In the genomic region with DNA sequence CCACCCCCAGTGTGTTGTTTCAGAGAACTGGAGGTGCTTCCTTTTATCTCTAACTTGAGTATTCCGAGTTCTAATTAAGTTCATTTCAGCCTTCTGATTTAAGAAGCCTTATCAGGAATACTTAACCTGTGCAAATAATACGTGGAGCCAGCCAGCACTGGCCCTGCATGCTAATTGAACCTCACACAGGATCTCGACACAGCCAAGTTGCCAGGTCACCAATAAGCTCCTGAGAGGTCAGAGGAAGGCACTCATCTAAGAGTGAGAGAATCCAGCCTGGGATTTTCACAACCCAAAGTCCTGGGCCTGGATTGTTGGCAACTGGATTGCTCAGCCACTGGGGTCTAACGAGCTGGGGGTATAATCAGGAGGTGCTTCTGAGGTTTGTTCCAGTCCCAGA, we compare ENCODE assay signal across 25 cellular contexts.
"Had no signal": no experiment of that assay in that cellular context is flagged by ENCODE, and none has a peak within 500 bp of the region (broad histone marks: within the 10 kb centered on the region; RNA-seq: fewer than 3 reads in every experiment).

No MANE protein-coding gene starts in this region.

- H3K27ac ChIP-seq: ascending aorta, cardiac muscle cell, SJCRH30, SK-N-MC had no signal

- H3K4me1 ChIP-seq: ascending aorta, SJCRH30 had no signal

- H3K4me3 ChIP-seq: ascending aorta, cardiac muscle cell, K562, SJCRH30, SK-N-MC had no signal

- H3K36me3 ChIP-seq: ascending aorta, cardiac muscle cell, SJCRH30 had no signal

- H3K9me3 ChIP-seq: ascending aorta, SJCRH30 had no signal

- H3K27me3 ChIP-seq: ascending aorta, cardiac muscle cell had no signal

- ATAC-seq: activated CD4-positive, alpha-beta T cell treated with anti-CD3 and anti-CD28 coated beads for 36 hours; activated CD4-positive, CD25-positive, alpha-beta regulatory T cell treated with anti-CD3 and anti-CD28 coated beads, Interleukin-2, amount 50 U/mL, for 24 hours; activated CD8-positive, alpha-beta T cell treated with anti-CD3 and anti-CD28 coated beads, Interleukin-2, amount 10 ng/mL, durations not matched to agents 7 days and 5 days; K562; Panc1; WTC11 had no signal

- DNase-seq: activated CD4-positive, alpha-beta T cell treated with anti-CD3 and anti-CD28 coated beads for 36 hours; activated CD4-positive, alpha-beta T cell treated with anti-CD3 and anti-CD28 coated beads, Interleukin-2, amount 10 ng/mL, durations not matched to agents 7 days and 5 days; activated CD4-positive, alpha-beta T cell treated with anti-CD3 and anti-CD28 coated beads, Interleukin-2, amount 50 U/mL, for 48 hours; activated CD8-positive, alpha-beta T cell treated with anti-CD3 and anti-CD28 coated beads, Interleukin-2, amount 10 ng/mL, durations not matched to agents 7 days and 5 days; activated naive CD4-positive, alpha-beta T cell; activated naive CD4-positive, alpha-beta T cell treated with anti-CD3 and anti-CD28 coated beads, Interleukin-2, amount 50 U/mL, for 16 hours; activated naive CD8-positive, alpha-beta T cell treated with anti-CD3 and anti-CD28 coated beads for 36 hours; activated T-cell treated with anti-CD3 and anti-CD28 coated beads, Interleukin-2, amount 50 U/mL, for 24 hours; amygdala; NCI-H1105; NCI-H1417 treated with DMSO at 0.1 percent for 48 hours; NCI-H187 treated with DMSO at 0.1 percent for 48 hours; NCI-H2081 treated with DMSO at 0.1 percent for 48 hours; NCI-H226; NCI-H446 treated with DMSO at 0.1 percent for 48 hours; NCI-H524; SHP77; SJCRH30 had no signal
